In genomic region chr9:136728080-136728547, GRCh38 we compare ENCODE assay signal across 8 cellular contexts. TPM values are rescaled to one million over a fixed set of nuclear protein-coding genes. Genes with fewer than 3 reads are reported as not detected.
A peak's percentile ranks its signal among the peaks of the same experiment; 100 is the strongest.
DNase-seq lines count a peak whose midpoint lies in the region; ATAC-seq and TF ChIP-seq lines count a peak whose summit lies in the region.

No MANE protein-coding gene starts in this region.

- peak; percentile 72 for TF ChIP-seq CTCF in BJ (IDR thresholded peaks at IDR 0.05; ENCODE audit: insufficient read depth, low read depth, low read length)

- no peak overlapping the region for H3K27ac ChIP-seq in mesenchymal stem cell (ENCODE audit: low read length, poor library complexity, severe bottlenecking)

- H3K27me3 Mint-ChIP-seq in activated CD8-positive, alpha-beta T cell treated with anti-CD3 and anti-CD28 coated beads, Interleukin-2, amount 10 ng/mL, durations not matched to agents 7 days and 5 days (ENCODE audit: low read depth) = no peaks in the 10 kb centered on the region

- no peak overlapping the region for H2BK12ac ChIP-seq in mesenchymal stem cell (ENCODE audit: low read length in 2 of 2)

- peak overlapping the region; percentile 30 for H3K27ac Mint-ChIP-seq in activated CD8-positive, alpha-beta T cell treated with anti-CD3 and anti-CD28 coated beads, Interleukin-2, amount 10 ng/mL, durations not matched to agents 7 days and 5 days

- no peak overlapping the region for H2AK5ac ChIP-seq in mesenchymal stem cell (ENCODE audit: low read length, severe bottlenecking)

- H3K4me3 ChIP-seq in BJ (ENCODE audit: low read depth, low read length) (peak overlapping the region; percentile 97), mesenchymal stem cell (ENCODE audit: insufficient read depth in 1 of 2, low read depth in 1 of 2, low read length in 2 of 2) (peak overlapping the region; percentile 93 to 99)

- peaks cover 17% of the 10 kb centered on the region for H3K79me1 ChIP-seq in mesenchymal stem cell (replicated peaks; ENCODE audit: low read length, poor library complexity, severe bottlenecking)

- POLR2A ChIA-PET in BJ (lab: Charles Lee) = interaction anchor here (0.6 kb wide), 3 partner anchors 9 to 85 kb away, joined by 3 to 4 read pairs (median 4); no protein-coding TSS in a partner anchor
- POLR2A ChIA-PET in activated CD8-positive, alpha-beta T cell treated with anti-CD3 and anti-CD28 coated beads, Interleukin-2, amount 10 ng/mL, durations not matched to agents 7 days and 5 days (lab: Charles Lee) = interaction anchor here (0.6 to 3.3 kb wide), 25 partner anchors 10 to 301 kb away, joined by 3 to 53 read pairs (median 4); partner anchors contain the start of genes LCN10 and LCN15

- no peaks in the 10 kb centered on the region for H3K9me3 Mint-ChIP-seq in activated CD8-positive, alpha-beta T cell treated with anti-CD3 and anti-CD28 coated beads, Interleukin-2, amount 10 ng/mL, durations not matched to agents 7 days and 5 days (ENCODE audit: insufficient read depth)

- peaks cover 42% of the 10 kb centered on the region for H3K4me1 Mint-ChIP-seq in activated CD8-positive, alpha-beta T cell treated with anti-CD3 and anti-CD28 coated beads, Interleukin-2, amount 10 ng/mL, durations not matched to agents 7 days and 5 days (ENCODE audit: low read depth)

- peaks cover 34% of the 10 kb centered on the region for H3K4me1 ChIP-seq in mesenchymal stem cell (ENCODE audit: control insufficient read depth, insufficient read depth, low read depth, low read length)

- H3K27me3 ChIP-seq in BJ (ENCODE audit: control insufficient read depth, insufficient read depth, low read length) = no peaks in the 10 kb centered on the region
- H3K27me3 ChIP-seq in mesenchymal stem cell (ENCODE audit: control insufficient read depth in 1 of 2, insufficient read depth in 1 of 2, low read length in 2 of 2) = no peaks in the 10 kb centered on the region

- DNase-seq in BJ (ENCODE audit: low read depth) (peak; percentile 18), NCI-H82 (lab: John Stamatoyannopoulos, UW) (peak; percentile 90), mesenchymal stem cell (peak; percentile 90)
- DNase-seq in activated CD8-positive, alpha-beta T cell treated with anti-CD3 and anti-CD28 coated beads, Interleukin-2, amount 10 ng/mL, durations not matched to agents 7 days and 5 days = peak; percentile 93
- peak; percentile 88 for DNase-seq in effector CD8-positive, alpha-beta T cell (lab: John Stamatoyannopoulos, UW)
- peak; percentile 89 for DNase-seq in stimulated activated CD8-positive, alpha-beta memory T cell treated with anti-CD3 and anti-CD28 coated beads, Interleukin-12 subunit alpha, Interleukin-12 subunit beta, amount 100 ng/mL, for 1 hour (ENCODE audit: low read depth)

- CTCF ChIA-PET in BJ (lab: Yijun Ruan, JAX) = interaction anchor here (0.5 to 2.1 kb wide), 12 partner anchors 13 to 336 kb away, joined by 3 to 10 read pairs (median 4); no protein-coding TSS in a partner anchor
- CTCF ChIA-PET in activated CD8-positive, alpha-beta T cell treated with anti-CD3 and anti-CD28 coated beads, Interleukin-2, amount 10 ng/mL, durations not matched to agents 7 days and 5 days (lab: Charles Lee) = interaction anchor here (0.9 to 3.6 kb wide), 11 partner anchors 20 to 301 kb away, joined by 3 to 23 read pairs (median 5); partner anchors contain the start of genes AGPAT2 and TRAF2

- H3K36me3 Mint-ChIP-seq in activated CD8-positive, alpha-beta T cell treated with anti-CD3 and anti-CD28 coated beads, Interleukin-2, amount 10 ng/mL, durations not matched to agents 7 days and 5 days (ENCODE audit: low read depth) = peaks cover 39% of the 10 kb centered on the region

- peak overlapping the region; percentile 88 for H4K8ac ChIP-seq in mesenchymal stem cell (ENCODE audit: low read length)

- peak overlapping the region in 1 of 2 experiments; percentile 96 for H3K14ac ChIP-seq in mesenchymal stem cell (ENCODE audit: low read length in 2 of 2)

- peak overlapping the region; percentile 55 for H2BK15ac ChIP-seq in mesenchymal stem cell (ENCODE audit: low read depth, poor library complexity, severe bottlenecking)

- H3K9ac ChIP-seq in mesenchymal stem cell (ENCODE audit: low read length) = peak overlapping the region; percentile 94

- H4K91ac ChIP-seq in mesenchymal stem cell (ENCODE audit: low read length) = peak overlapping the region; percentile 87

- ATAC-seq in HG03460 (IDR thresholded peaks at IDR 0.05; ENCODE audit: unreplicated experiment) = peak; percentile 57
- peak; percentile 85 for ATAC-seq in activated CD8-positive, alpha-beta T cell treated with anti-CD3 and anti-CD28 coated beads, Interleukin-2, amount 10 ng/mL, durations not matched to agents 7 days and 5 days

- peak; percentile 100 for TF ChIP-seq POLR2A in GM19193 (IDR thresholded peaks at IDR 0.05; ENCODE audit: extremely low read depth, insufficient read depth, insufficient read length)

- H3K4ac ChIP-seq in mesenchymal stem cell (ENCODE audit: low read depth in 1 of 2, low read length in 2 of 2) = peak overlapping the region; percentile 89 to 95

- H3K18ac ChIP-seq in mesenchymal stem cell (ENCODE audit: low read depth in 1 of 2, low read length in 2 of 2) = peak overlapping the region; percentile 94 to 97

- peak overlapping the region; percentile 80 for H2AFZ ChIP-seq in mesenchymal stem cell (ENCODE audit: low read depth, low read length)

- peak overlapping the region; percentile 95 for H3K4me2 ChIP-seq in mesenchymal stem cell (ENCODE audit: low read length, poor library complexity, severe bottlenecking)

- H3K4me3 Mint-ChIP-seq in activated CD8-positive, alpha-beta T cell treated with anti-CD3 and anti-CD28 coated beads, Interleukin-2, amount 10 ng/mL, durations not matched to agents 7 days and 5 days = peak overlapping the region; percentile 92

- H2BK120ac ChIP-seq in mesenchymal stem cell (ENCODE audit: low read depth, low read length) = peak overlapping the region; percentile 55

- WGBS in mesenchymal stem cell = under 1% methylated on average over 60 of the region's 66 CpGs

- no peaks in the 10 kb centered on the region for H3K9me3 ChIP-seq in mesenchymal stem cell (ENCODE audit: control insufficient read depth, low read length)

- no peak overlapping the region for H2BK5ac ChIP-seq in mesenchymal stem cell (ENCODE audit: low read depth, low read length, poor library complexity, severe bottlenecking)

- H3K23ac ChIP-seq in mesenchymal stem cell (ENCODE audit: low read length in 2 of 2) = peak overlapping the region in 1 of 2 experiments; percentile 96

- H3K36me3 ChIP-seq in BJ (ENCODE audit: control insufficient read depth, insufficient read depth, low read length) = peaks cover 28% of the 10 kb centered on the region
- H3K36me3 ChIP-seq in mesenchymal stem cell (ENCODE audit: control insufficient read depth in 1 of 2, insufficient read depth in 2 of 2, low read depth in 1 of 2, low read length in 2 of 2) = peaks cover 36 to 37% of the 10 kb centered on the region in 2 experiments

RNA-seq across cellular contexts. Expression of gene LCN10, which starts 14.6 kb away (rescaled TPM):
- polyA plus RNA-seq in BJ (2011; rRNA removed) = not detected in 2 replicates
- not detected in 2 replicates for polyA minus RNA-seq in BJ (2011; rRNA and poly(A)+ RNA removed)
- total RNA-seq in activated CD8-positive, alpha-beta T cell treated with anti-CD3 and anti-CD28 coated beads, Interleukin-2, amount 10 ng/mL, durations not matched to agents 7 days and 5 days = 1 to 10 TPM; 1.8 to 2.4 TPM
- polyA plus RNA-seq in mesenchymal stem cell (2013, experiment 1 of 2) = not detected
- not detected for polyA plus RNA-seq in mesenchymal stem cell (2013, experiment 2 of 2)

RNA-seq across cellular contexts. Expression of gene DIPK1B, which starts 15.7 kb away (rescaled TPM):
- 0.17 and 0.42 TPM in 2 replicates for polyA plus RNA-seq in BJ (2011; rRNA removed)
- polyA minus RNA-seq in BJ (2011; rRNA and poly(A)+ RNA removed) = 0.10 and 0.14 TPM in 2 replicates
- under 1 TPM in 1 of 2 experiments, not detected in 1; 0.16 TPM for total RNA-seq in activated CD8-positive, alpha-beta T cell treated with anti-CD3 and anti-CD28 coated beads, Interleukin-2, amount 10 ng/mL, durations not matched to agents 7 days and 5 days
- 5.0 TPM for polyA plus RNA-seq in mesenchymal stem cell (2013, experiment 1 of 2)
- 4.6 TPM for polyA plus RNA-seq in mesenchymal stem cell (2013, experiment 2 of 2)

RNA-seq across cellular contexts. Expression of gene LCN6, which starts 20.2 kb away (rescaled TPM):
- polyA plus RNA-seq in BJ (2011; rRNA removed) = not detected in 2 replicates
- polyA minus RNA-seq in BJ (2011; rRNA and poly(A)+ RNA removed) = not detected in 2 replicates
- total RNA-seq in activated CD8-positive, alpha-beta T cell treated with anti-CD3 and anti-CD28 coated beads, Interleukin-2, amount 10 ng/mL, durations not matched to agents 7 days and 5 days = not detected
- not detected for polyA plus RNA-seq in mesenchymal stem cell (2013, experiment 1 of 2)
- polyA plus RNA-seq in mesenchymal stem cell (2013, experiment 2 of 2) = not detected

RNA-seq across cellular contexts. Expression of gene LCN8, which starts 29.9 kb away (rescaled TPM):
- not detected in 2 replicates for polyA plus RNA-seq in BJ (2011; rRNA removed)
- polyA minus RNA-seq in BJ (2011; rRNA and poly(A)+ RNA removed) = not detected in 2 replicates
- not detected for total RNA-seq in activated CD8-positive, alpha-beta T cell treated with anti-CD3 and anti-CD28 coated beads, Interleukin-2, amount 10 ng/mL, durations not matched to agents 7 days and 5 days
- polyA plus RNA-seq in mesenchymal stem cell (2013, experiment 1 of 2) = not detected
- not detected for polyA plus RNA-seq in mesenchymal stem cell (2013, experiment 2 of 2)

RNA-seq across cellular contexts. Expression of gene LCN15, which starts 36.2 kb away (rescaled TPM):
- polyA plus RNA-seq in BJ (2011; rRNA removed) = not detected in 2 replicates
- not detected in 2 replicates for polyA minus RNA-seq in BJ (2011; rRNA and poly(A)+ RNA removed)
- not detected for total RNA-seq in activated CD8-positive, alpha-beta T cell treated with anti-CD3 and anti-CD28 coated beads, Interleukin-2, amount 10 ng/mL, durations not matched to agents 7 days and 5 days
- not detected for polyA plus RNA-seq in mesenchymal stem cell (2013, experiment 1 of 2)
- not detected for polyA plus RNA-seq in mesenchymal stem cell (2013, experiment 2 of 2)

Comparison
In these comparisons a context has a peak if more than half of its experiments do, and no peak if none do; other contexts are left out.
1. DNase-seq: peak in every context shown above with its lines; median percentile 93 in activated CD8-positive, alpha-beta T cell treated with anti-CD3 and anti-CD28 coated beads, Interleukin-2, amount 10 ng/mL, durations not matched to agents 7 days and 5 days; 90 in NCI-H82; 90 in mesenchymal stem cell; 89 in stimulated activated CD8-positive, alpha-beta memory T cell treated with anti-CD3 and anti-CD28 coated beads, Interleukin-12 subunit alpha, Interleukin-12 subunit beta, amount 100 ng/mL, for 1 hour; 88 in effector CD8-positive, alpha-beta T cell; 18 in BJ.